Comparison of ENCODE assay signal across 8 cellular contexts in genomic region chr9:83649080-83649479, GRCh38. TPM values are rescaled to one million over a fixed set of nuclear protein-coding genes. Genes with fewer than 3 reads are reported as not detected.
DNase-seq lines count a peak whose midpoint lies in the region; ATAC-seq, FAIRE-seq and TF ChIP-seq lines count a peak whose summit lies in the region.

No MANE protein-coding gene starts in this region.

- no peak for FAIRE-seq in RCC 7860 (lab: Jason Lieb, UNC)

- no peak overlapping the region for H3K4me3 ChIP-seq in fibroblast of villous mesenchyme (ENCODE audit: low read depth, low read length)

- H3K4me3 Mint-ChIP-seq in osteocyte (ENCODE audit: unreplicated experiment) (no peak overlapping the region), type B pancreatic cell (no peak overlapping the region)

- peaks cover 24% of the 10 kb centered on the region for H3K36me3 Mint-ChIP-seq in osteocyte (ENCODE audit: unreplicated experiment)
- peaks cover 32% of the 10 kb centered on the region for H3K36me3 Mint-ChIP-seq in type B pancreatic cell

- TF ChIP-seq CTCF in fibroblast of villous mesenchyme (IDR thresholded peaks at IDR 0.05; ENCODE audit: insufficient read depth, low read depth, low read length) (peak; percentile 83), osteocyte (IDR thresholded peaks at IDR 0.05) (peak; percentile 67), type B pancreatic cell (conservative IDR thresholded peaks at IDR 0.05) (peak; percentile 81)

- H3K4me1 Mint-ChIP-seq in osteocyte (ENCODE audit: unreplicated experiment), result no peaks in the 10 kb centered on the region
- H3K4me1 Mint-ChIP-seq in type B pancreatic cell (ENCODE audit: unreplicated experiment), result peaks cover 1% of the 10 kb centered on the region

- ATAC-seq in HG03175 (IDR thresholded peaks at IDR 0.05; ENCODE audit: unreplicated experiment), result peak; percentile 71

- DNase-seq in DMS53 (lab: John Stamatoyannopoulos, UW) (peak; percentile 65), DMS53 treated with DMSO at 0.1 percent for 48 hours (lab: John Stamatoyannopoulos, UW; ENCODE audit: unreplicated experiment) (no peak), RCC 7860 (ENCODE audit: low spot score) (peak; percentile 34), fibroblast of villous mesenchyme (ENCODE audit: low read depth) (peak; percentile 50), osteocyte (ENCODE audit: extremely low spot score, unreplicated experiment) (no peak), type B pancreatic cell (ENCODE audit: extremely low spot score, unreplicated experiment) (no peak)
- DNase-seq in activated T-helper 1 cell treated with anti-CD3 and anti-CD28 coated beads, Interleukin-2, amount 50 U/mL, for 16 hours (ENCODE audit: low read depth in 1 of 2, low spot score in 1 of 2), result peak; percentile 57 to 64

- H3K27ac Mint-ChIP-seq in osteocyte (ENCODE audit: unreplicated experiment) (peak overlapping the region; percentile 23), type B pancreatic cell (no peak overlapping the region)

- H3K27me3 Mint-ChIP-seq in osteocyte (ENCODE audit: unreplicated experiment) (no peaks in the 10 kb centered on the region), type B pancreatic cell (no peaks in the 10 kb centered on the region)

- peaks cover 3% of the 10 kb centered on the region for H3K9me3 Mint-ChIP-seq in osteocyte (ENCODE audit: unreplicated experiment)
- H3K9me3 Mint-ChIP-seq in type B pancreatic cell, result peaks cover 12% of the 10 kb centered on the region

RNA-seq across cellular contexts. Expression of gene IDNK, which starts 26.1 kb away (rescaled TPM):
- total RNA-seq in fibroblast of villous mesenchyme, result 3.0 and 4.2 TPM in 2 replicates
- total RNA-seq in osteocyte, result 4.3 and 5.7 TPM in 2 replicates
- total RNA-seq in type B pancreatic cell (ENCODE audit: low replicate concordance), result 4.4 TPM in 2 replicates

RNA-seq across cellular contexts. Expression of gene UBQLN1, which starts 58.7 kb away (rescaled TPM):
- total RNA-seq in fibroblast of villous mesenchyme, result 97.0 and 133 TPM in 2 replicates
- 76.1 and 79.4 TPM in 2 replicates for total RNA-seq in osteocyte
- total RNA-seq in type B pancreatic cell (ENCODE audit: low replicate concordance), result 93.0 and 94.5 TPM in 2 replicates

Comparison
In these comparisons a context has a peak if more than half of its experiments do, and no peak if none do; other contexts are left out.
1. DNase-seq: peak in DMS53 (single experiment), RCC 7860 (single experiment), activated T-helper 1 cell treated with anti-CD3 and anti-CD28 coated beads, Interleukin-2, amount 50 U/mL, for 16 hours (2 of 2) and fibroblast of villous mesenchyme (single experiment); none in DMS53 treated with DMSO at 0.1 percent for 48 hours (single experiment), osteocyte (single experiment) and type B pancreatic cell (single experiment).
2. Peak in every context shown above with its lines, with median percentiles within 50 percentile points of each other: CTCF ChIP-seq.